8 cellular contexts compared by ENCODE assay signal in the genomic region with DNA sequence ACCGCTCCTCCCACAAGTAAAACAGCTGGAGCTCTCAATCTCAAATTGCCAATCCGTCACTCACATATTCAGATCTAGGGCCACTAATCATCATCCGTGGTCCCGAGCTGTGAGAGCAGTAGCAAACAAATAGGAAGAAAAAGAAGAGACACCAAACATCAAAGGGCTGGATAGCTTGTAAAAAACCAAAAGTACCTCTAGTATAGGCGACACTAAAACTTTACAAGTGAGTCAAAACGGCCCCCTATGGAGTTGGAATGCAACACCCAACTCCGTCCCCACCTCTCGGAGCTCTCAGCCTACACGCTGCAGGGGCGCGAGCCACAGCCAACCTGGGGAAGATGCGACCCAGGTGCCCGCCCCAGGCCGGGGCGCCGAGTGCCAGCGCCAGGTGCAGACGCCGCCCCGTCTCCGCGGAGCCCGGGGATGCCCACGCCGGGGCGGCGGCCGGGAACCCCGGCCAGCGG. TPM values are rescaled to one million over a fixed set of nuclear protein-coding genes. Genes with fewer than 3 reads are reported as not detected.
DNase-seq lines count a peak whose midpoint lies in the region; ATAC-seq lines count a peak whose summit lies in the region.

No MANE protein-coding gene starts in this region.

- peaks cover 5% of the 10 kb centered on the region for H3K9me3 Mint-ChIP-seq in activated T-helper 2 cell treated with anti-CD3 and anti-CD28 coated beads, Interferon-gamma antibody, Interleukin-2, Interleukin-4, amounts not matched to agents 10 μg/mL and 5 μg/mL and 100 μg/mL, durations not matched to agents 14 hours and 24 hours and 36 hours

- peak overlapping the region; percentile 87 for H3K4me3 ChIP-seq in rectal smooth muscle tissue (ENCODE audit: low read length)

- no peaks in the 10 kb centered on the region for H3K27me3 ChIP-seq in rectal smooth muscle tissue (ENCODE audit: control insufficient read depth, insufficient read depth, low read length)

- intact Hi-C loops in Right ventricle myocardium inferior (cut with DNase I) (no loop called here), left cardiac atrium (cut with DNase I) (loop anchor here in 1 of 2 donors (5.0 kb wide), 1 partner anchor 42 kb away; no protein-coding TSS in a partner anchor)
- intact Hi-C loops in activated T-helper 2 cell treated with anti-CD3 and anti-CD28 coated beads, Interferon-gamma antibody, Interleukin-2, Interleukin-4, amounts not matched to agents 10 μg/mL and 5 μg/mL and 100 μg/mL, durations not matched to agents 14 hours and 24 hours and 36 hours (cut with micrococcal nuclease), result loop anchor here (1.0 to 10.0 kb wide), 5 partner anchors 9 to 440 kb away; partner anchors contain the start of gene CPED1

- peak overlapping the region; percentile 38 for H3K9ac ChIP-seq in rectal smooth muscle tissue (ENCODE audit: low read length)

- no peaks in the 10 kb centered on the region for H3K27me3 Mint-ChIP-seq in activated T-helper 2 cell treated with anti-CD3 and anti-CD28 coated beads, Interferon-gamma antibody, Interleukin-2, Interleukin-4, amounts not matched to agents 10 μg/mL and 5 μg/mL and 100 μg/mL, durations not matched to agents 14 hours and 24 hours and 36 hours (ENCODE audit: low read depth)

- ATAC-seq in Right ventricle myocardium inferior, result no peak
- ATAC-seq in left cardiac atrium, result no peak
- ATAC-seq in HG02884 (IDR thresholded peaks at IDR 0.05; ENCODE audit: unreplicated experiment), result peak; percentile 36

- H3K4me3 Mint-ChIP-seq in activated T-helper 2 cell treated with anti-CD3 and anti-CD28 coated beads, Interferon-gamma antibody, Interleukin-2, Interleukin-4, amounts not matched to agents 10 μg/mL and 5 μg/mL and 100 μg/mL, durations not matched to agents 14 hours and 24 hours and 36 hours (ENCODE audit: low read depth), result peak overlapping the region; percentile 88

- no peaks in the 10 kb centered on the region for H3K36me3 ChIP-seq in rectal smooth muscle tissue (ENCODE audit: control insufficient read depth, insufficient read depth, low read length)

- DNase-seq in Right ventricle myocardium inferior (ENCODE audit: missing footprints), result peak; percentile 77
- no peak for DNase-seq in left cardiac atrium
- DNase-seq in NCI-H69 (lab: John Stamatoyannopoulos, UW), result peak; percentile 75
- peak; percentile 36 for DNase-seq in activated T-helper 2 cell treated with anti-CD3 and anti-CD28 coated beads, Interferon-gamma antibody, Interleukin-2, Interleukin-4, amounts not matched to agents 10 μg/mL and 5 μg/mL and 100 μg/mL, durations not matched to agents 14 hours and 24 hours and 36 hours (ENCODE audit: low spot score)
- peak; percentile 46 for DNase-seq in glomerular visceral epithelial cell (ENCODE audit: extremely low spot score)
- DNase-seq in NCI-H226, result no peak

- H3K4me1 Mint-ChIP-seq in activated T-helper 2 cell treated with anti-CD3 and anti-CD28 coated beads, Interferon-gamma antibody, Interleukin-2, Interleukin-4, amounts not matched to agents 10 μg/mL and 5 μg/mL and 100 μg/mL, durations not matched to agents 14 hours and 24 hours and 36 hours (ENCODE audit: low read depth), result peaks cover 38% of the 10 kb centered on the region

- peak overlapping the region; percentile 72 for H3K27ac ChIP-seq in rectal smooth muscle tissue (ENCODE audit: low read depth, low read length)

- H3K4me1 ChIP-seq in rectal smooth muscle tissue (ENCODE audit: control insufficient read depth, insufficient read depth, low read length), result no peaks in the 10 kb centered on the region

- H3K27ac Mint-ChIP-seq in activated T-helper 2 cell treated with anti-CD3 and anti-CD28 coated beads, Interferon-gamma antibody, Interleukin-2, Interleukin-4, amounts not matched to agents 10 μg/mL and 5 μg/mL and 100 μg/mL, durations not matched to agents 14 hours and 24 hours and 36 hours, result peak overlapping the region; percentile 83

- peaks cover 31% of the 10 kb centered on the region for H3K36me3 Mint-ChIP-seq in activated T-helper 2 cell treated with anti-CD3 and anti-CD28 coated beads, Interferon-gamma antibody, Interleukin-2, Interleukin-4, amounts not matched to agents 10 μg/mL and 5 μg/mL and 100 μg/mL, durations not matched to agents 14 hours and 24 hours and 36 hours (ENCODE audit: low read depth)

RNA-seq across cellular contexts. Expression of gene FAM3C, which starts 0.6 kb away (rescaled TPM):
- total RNA-seq in Right ventricle myocardium inferior (40.2 TPM), left cardiac atrium (10 to 100 TPM; 47.5 to 68.4 TPM)
- total RNA-seq in activated T-helper 2 cell treated with anti-CD3 and anti-CD28 coated beads, Interferon-gamma antibody, Interleukin-2, Interleukin-4, amounts not matched to agents 10 μg/mL and 5 μg/mL and 100 μg/mL, durations not matched to agents 14 hours and 24 hours and 36 hours, result 57.6 and 59.5 TPM in 2 replicates

Comparison
In these comparisons a context has a peak if more than half of its experiments do, and no peak if none do; other contexts are left out.
1. DNase-seq: peak in Right ventricle myocardium inferior (single experiment), NCI-H69 (single experiment), activated T-helper 2 cell treated with anti-CD3 and anti-CD28 coated beads, Interferon-gamma antibody, Interleukin-2, Interleukin-4, amounts not matched to agents 10 μg/mL and 5 μg/mL and 100 μg/mL, durations not matched to agents 14 hours and 24 hours and 36 hours (single experiment) and glomerular visceral epithelial cell (single experiment); none in left cardiac atrium (single experiment) and NCI-H226 (single experiment).